ENCODE assay signal across 12 cellular contexts in the genomic region with DNA sequence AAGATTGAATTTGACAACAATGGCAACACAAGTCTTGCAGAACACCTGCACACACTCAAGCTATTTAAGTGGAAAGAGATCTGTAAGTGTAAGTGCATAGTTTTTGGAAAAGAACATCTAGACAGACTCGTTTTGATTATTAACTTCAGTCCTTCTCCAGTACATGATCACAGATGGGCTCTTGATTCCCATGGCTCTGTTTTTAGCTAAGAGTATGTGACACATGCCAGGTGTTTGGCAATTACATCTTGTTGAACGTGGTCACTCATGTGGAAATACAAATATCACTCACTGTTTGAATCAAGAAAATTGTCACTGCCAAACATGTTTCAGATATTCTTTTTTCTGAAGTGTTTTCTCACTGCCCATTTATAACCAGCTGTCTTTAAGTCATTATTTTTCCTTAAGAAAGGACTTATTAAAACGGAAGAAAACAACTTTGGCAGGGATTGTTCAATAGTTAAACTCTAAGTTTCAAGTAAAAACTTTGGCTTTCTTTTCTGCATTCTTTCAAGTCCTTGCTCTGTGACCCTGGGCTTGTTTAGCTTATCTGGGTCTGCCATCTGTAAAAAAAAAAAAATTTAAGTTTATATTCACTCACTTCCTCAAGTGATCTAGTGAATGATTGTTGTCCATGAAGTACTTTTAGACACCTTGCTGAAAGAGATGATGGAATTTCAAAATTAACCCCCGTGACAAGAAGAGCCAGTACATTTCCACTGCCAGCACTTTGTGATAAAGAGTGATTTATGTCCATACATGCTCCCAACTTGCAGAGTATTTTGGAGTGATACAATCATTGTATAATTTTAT.
DNase-seq lines count a peak whose midpoint lies in the region; ATAC-seq and TF ChIP-seq lines count a peak whose summit lies in the region.
"Had no signal": no experiment of that assay in that cellular context is flagged by ENCODE, and none has a peak within 500 bp of the region (broad histone marks: within the 10 kb centered on the region; RNA-seq: fewer than 3 reads in every experiment).

No MANE protein-coding gene starts in this region.

- H3K36me3 ChIP-seq in mammary epithelial cell (ENCODE audit: insufficient read depth, low read length): no peaks in the 10 kb centered on the region
- H3K36me3 ChIP-seq in H7 (replicated peaks; ENCODE audit: control insufficient read depth, insufficient read depth, low read length): no peaks in the 10 kb centered on the region
- H3K36me3 ChIP-seq: HAP-1 had no signal

- ATAC-seq in left colon: peak; percentile 49
- no peak for ATAC-seq in HG02884 (IDR thresholded peaks at IDR 0.05; ENCODE audit: unreplicated experiment)
- no peak for ATAC-seq in HG02840 (IDR thresholded peaks at IDR 0.05; ENCODE audit: low FRiP score, unreplicated experiment)
- ATAC-seq: naive thymus-derived CD8-positive, alpha-beta T cell had no signal

- H3K79me2 ChIP-seq in mammary epithelial cell (ENCODE audit: insufficient read depth, low read length): no peaks in the 10 kb centered on the region

- intact Hi-C loops in left colon (cut with DNase I, micrococcal nuclease): no loop called here
- intact Hi-C loops in mammary epithelial cell (cut with micrococcal nuclease): no loop called here

- H3K4me3 ChIP-seq in mammary epithelial cell (replicated peaks in 1 of 3; ENCODE audit: insufficient read depth in 1 of 3, low read depth in 2 of 3, low read length in 3 of 3) (no peak overlapping the region), H7 (ENCODE audit: insufficient read depth, low read depth, low read length) (no peak overlapping the region)
- H3K4me3 ChIP-seq: HAP-1, testis had no signal

- peaks cover 6% of the 10 kb centered on the region for H3K4me1 ChIP-seq in mammary epithelial cell (ENCODE audit: insufficient read depth, low read length)
- H3K4me1 ChIP-seq: testis had no signal

- H3K27me3 ChIP-seq in mammary epithelial cell (ENCODE audit: insufficient read depth, low read length) (no peaks in the 10 kb centered on the region), H7 (ENCODE audit: control insufficient read depth, insufficient read depth, low read length) (no peaks in the 10 kb centered on the region)
- H3K27me3 ChIP-seq: testis had no signal

- no peak overlapping the region for H2AFZ ChIP-seq in mammary epithelial cell (ENCODE audit: low read depth, low read length)

- H3K27ac ChIP-seq in mammary epithelial cell (ENCODE audit: insufficient read depth, low read depth, low read length): no peak overlapping the region
- H3K27ac ChIP-seq: testis had no signal

- no peak for TF ChIP-seq CTCF in mammary epithelial cell (conservative IDR thresholded peaks at IDR 0.05 in 1 of 2, IDR thresholded peaks at IDR 0.05 in 1 of 2; ENCODE audit: extremely low read depth in 1 of 2, insufficient read depth in 1 of 2, low read depth in 1 of 2, low read length in 2 of 2)

- dilution Hi-C loops in mammary epithelial cell (cut with HindIII; ENCODE audit: low sequenced_read_pairs): no loop called here

- DNase-seq in DMS153 treated with DMSO at 0.1 percent for 48 hours (lab: John Stamatoyannopoulos, UW; ENCODE audit: unreplicated experiment): peak; percentile 39
- peak; percentile 72 for DNase-seq in NCI-H1105 (lab: John Stamatoyannopoulos, UW)
- DNase-seq in NCI-H748 treated with DMSO at 0.1 percent for 48 hours (lab: John Stamatoyannopoulos, UW): peak; percentile 80
- no peak for DNase-seq in left colon
- DNase-seq in mammary epithelial cell: no peak
- DNase-seq in H7: no peak
- DNase-seq: naive thymus-derived CD8-positive, alpha-beta T cell; NCI-H526 treated with DMSO at 0.1 percent for 48 hours; testis had no signal

- no peak overlapping the region for H3K4me2 ChIP-seq in mammary epithelial cell (ENCODE audit: insufficient read depth, low read depth, low read length)

- CTCF ChIA-PET in mammary epithelial cell (lab: Charles Lee; ENCODE audit: low non-redundant PET): no interaction called here

- WGBS in mammary epithelial cell (ENCODE audit: low coverage, missing lambda C conversion rate): 37% methylated on average over 4 of the region's 4 CpGs

- in situ Hi-C loops in mammary epithelial cell (cut with MboI; ENCODE audit: low sequenced_read_pairs in 2 of 2): no loop called here

- H3K9ac ChIP-seq in mammary epithelial cell (ENCODE audit: insufficient read depth, low read length): no peak overlapping the region

- no peaks in the 10 kb centered on the region for H4K20me1 ChIP-seq in mammary epithelial cell (ENCODE audit: insufficient read depth, low read length)

- no peaks in the 10 kb centered on the region for H3K9me3 ChIP-seq in mammary epithelial cell (replicated peaks; ENCODE audit: insufficient read depth, low read length)
- H3K9me3 ChIP-seq: HAP-1, testis had no signal

- BruUV-seq in mammary epithelial cell (replicated peaks; lab: Mats Ljungman, UMichigan): no TSS peak

Comparison
In these comparisons a context has a peak if more than half of its experiments do, and no peak if none do; other contexts are left out.
1. DNase-seq: peak in DMS153 treated with DMSO at 0.1 percent for 48 hours (single experiment), NCI-H1105 (single experiment) and NCI-H748 treated with DMSO at 0.1 percent for 48 hours (single experiment); none in left colon (0 of 2), mammary epithelial cell (single experiment) and H7 (single experiment).